16 cellular contexts compared by ENCODE assay signal in genomic region chr2:21837561-21837960, GRCh38.
DNase-seq lines count a peak whose midpoint lies in the region; ATAC-seq and TF ChIP-seq lines count a peak whose summit lies in the region.
"Had no signal": no experiment of that assay in that cellular context is flagged by ENCODE, and none has a peak within 500 bp of the region (broad histone marks: within the 10 kb centered on the region; RNA-seq: fewer than 3 reads in every experiment).

No MANE protein-coding gene starts in this region.

- peaks cover 16% of the 10 kb centered on the region for H3K4me1 ChIP-seq in skeletal muscle satellite cell (ENCODE audit: control insufficient read depth, insufficient read depth, low read length)
- H3K4me1 ChIP-seq: A549, Caco-2 had no signal

- H3K4me3 ChIP-seq in brain microvascular endothelial cell (ENCODE audit: low read depth, low read length) (no peak overlapping the region), skeletal muscle satellite cell (ENCODE audit: low read length) (no peak overlapping the region)
- H3K4me3 ChIP-seq: A549, GM23338 had no signal

- no peak for ATAC-seq in HG02973 (IDR thresholded peaks at IDR 0.05; ENCODE audit: unreplicated experiment)
- ATAC-seq in SK-N-SH treated with all-trans-retinoic acid at 6 μM for 48 hours: no peak
- no peak for ATAC-seq in GM21381 (IDR thresholded peaks at IDR 0.05; ENCODE audit: unreplicated experiment)
- ATAC-seq: A549, GM23338, HepG2 had no signal

- H3K4me2 ChIP-seq in skeletal muscle satellite cell (ENCODE audit: low read length): peak overlapping the region; percentile 54
- H3K4me2 ChIP-seq: A549, GM23338 had no signal

- H3K27me3 ChIP-seq in brain microvascular endothelial cell (replicated peaks) (no peaks in the 10 kb centered on the region), skeletal muscle satellite cell (ENCODE audit: control insufficient read depth, insufficient read depth, low read length) (no peaks in the 10 kb centered on the region)

- DNase-seq in ELR (ENCODE audit: low read depth): peak; percentile 3
- DNase-seq in LHCN-M2 (ENCODE audit: low read depth): peak; percentile 17
- no peak for DNase-seq in brain microvascular endothelial cell
- no peak for DNase-seq in HK-2 (ENCODE audit: unreplicated experiment)
- DNase-seq: Caco-2; CD8-positive, alpha-beta memory T cell; DND-41; GF-D8; H7 had no signal

- H3K27ac ChIP-seq in brain microvascular endothelial cell: peak overlapping the region; percentile 43
- H3K27ac ChIP-seq: A549 had no signal

- TF ChIP-seq CTCF in brain microvascular endothelial cell (IDR thresholded peaks at IDR 0.05; ENCODE audit: low read depth, low read length, missing control alignments): no peak

- H3K9ac ChIP-seq in skeletal muscle satellite cell (ENCODE audit: low read depth, low read length): peak overlapping the region; percentile 43

- H3K9me3 ChIP-seq in skeletal muscle satellite cell (replicated peaks; ENCODE audit: low read length): no peaks in the 10 kb centered on the region
- H3K9me3 ChIP-seq: Caco-2 had no signal

- H3K36me3 ChIP-seq in brain microvascular endothelial cell (replicated peaks): no peaks in the 10 kb centered on the region
- H3K36me3 ChIP-seq in skeletal muscle satellite cell (ENCODE audit: insufficient read depth, low read length): no peaks in the 10 kb centered on the region

- in situ Hi-C loops in brain microvascular endothelial cell (cut with HindIII; ENCODE audit: low pct_ligation_motif_present, low sequenced_read_pairs): no loop called here

TF ChIP-seq in SK-N-SH treated with all-trans-retinoic acid at 6 μM for 48 hours, 23 proteins besides CTCF, POLR2A, EP300 and RAD21:
- no peak for TF ChIP-seq CSRNP3 (CRISPR knock-in tag; IDR thresholded peaks at IDR 0.05)
- no peak for TF ChIP-seq POU6F1 (CRISPR knock-in tag; IDR thresholded peaks at IDR 0.05; ENCODE audit: borderline replicate concordance, low read depth)
- TF ChIP-seq CREB5 (CRISPR knock-in tag; IDR thresholded peaks at IDR 0.05; ENCODE audit: low read depth): no peak
- TF ChIP-seq ZC3H10 (CRISPR knock-in tag; IDR thresholded peaks at IDR 0.05): no peak
- no peak for TF ChIP-seq OSR1 (CRISPR knock-in tag; IDR thresholded peaks at IDR 0.05)
- TF ChIP-seq PPARA (CRISPR knock-in tag; IDR thresholded peaks at IDR 0.05; ENCODE audit: borderline replicate concordance): no peak
- no peak for TF ChIP-seq SNAI2 (CRISPR knock-in tag; IDR thresholded peaks at IDR 0.05)
- no peak for TF ChIP-seq PATZ1 (CRISPR knock-in tag; IDR thresholded peaks at IDR 0.05; ENCODE audit: borderline replicate concordance)
- TF ChIP-seq ZNF8 (CRISPR knock-in tag; IDR thresholded peaks at IDR 0.05): no peak
- no peak for TF ChIP-seq ZNF70 (CRISPR knock-in tag; IDR thresholded peaks at IDR 0.05)
- TF ChIP-seq ARNTL (CRISPR knock-in tag; IDR thresholded peaks at IDR 0.05; ENCODE audit: borderline replicate concordance, low read depth): no peak
- no peak for TF ChIP-seq TOX (CRISPR knock-in tag; IDR thresholded peaks at IDR 0.05; ENCODE audit: borderline replicate concordance)
- TF ChIP-seq ISL1 (CRISPR knock-in tag; IDR thresholded peaks at IDR 0.05): no peak

Comparison
In these comparisons a context has a peak if more than half of its experiments do, and no peak if none do; other contexts are left out.
1. DNase-seq: peak in ELR (single experiment) and LHCN-M2 (single experiment); none in brain microvascular endothelial cell (single experiment) and HK-2 (single experiment).